In genomic region chr5:143826909-143827514, GRCh38 we compare ENCODE assay signal across 8 cellular contexts. TPM values are rescaled to one million over a fixed set of nuclear protein-coding genes. Genes with fewer than 3 reads are reported as not detected.
A peak's percentile ranks its signal among the peaks of the same experiment; 100 is the strongest.
DNase-seq lines count a peak whose midpoint lies in the region; ATAC-seq and TF ChIP-seq lines count a peak whose summit lies in the region.

No MANE protein-coding gene starts in this region.

- intact Hi-C loops in lower leg skin (cut with DNase I; ENCODE audit: low total_unique reads) = loop anchor here (5.0 to 10.0 kb wide), 3 partner anchors 412 to 902 kb away; no protein-coding TSS in a partner anchor

- H3K9me3 Mint-ChIP-seq in activated T-helper 17 cell treated with anti-CD3 and anti-CD28 coated beads, Interleukin-2, amount 50 U/mL, for 72 hours = no peaks in the 10 kb centered on the region

- ATAC-seq in GM18517 (IDR thresholded peaks at IDR 0.05; ENCODE audit: unreplicated experiment) (peak; percentile 94), GM21619 (IDR thresholded peaks at IDR 0.05; ENCODE audit: unreplicated experiment) (peak; percentile 94), esophagus mucosa (no peak)
- ATAC-seq in activated T-helper 17 cell treated with anti-CD3 and anti-CD28 coated beads, Interleukin-2, amount 50 U/mL, for 72 hours (replicated peaks) = peak; percentile 90

- no peaks in the 10 kb centered on the region for H3K36me3 Mint-ChIP-seq in activated T-helper 17 cell treated with anti-CD3 and anti-CD28 coated beads, Interleukin-2, amount 50 U/mL, for 72 hours (ENCODE audit: low read depth)

- peaks cover 12% of the 10 kb centered on the region for H3K4me1 Mint-ChIP-seq in activated T-helper 17 cell treated with anti-CD3 and anti-CD28 coated beads, Interleukin-2, amount 50 U/mL, for 72 hours

- DNase-seq in LNCaP clone FGC (ENCODE audit: low read depth) (peak; percentile 19), GDM1 (lab: John Stamatoyannopoulos, UW) (no peak), NOMO-1 treated with DMSO at 0.1 percent for 48 hours (lab: John Stamatoyannopoulos, UW; ENCODE audit: unreplicated experiment) (no peak), lower leg skin (ENCODE audit: low spot score in 2 of 2) (no peak)

- WGBS in lower leg skin, 2 donors = 69 to 73% methylated on average over 3 of the region's 3 CpGs

- TF ChIP-seq POLR2A in lower leg skin (IDR thresholded peaks at IDR 0.05) = no peak

- H3K27me3 Mint-ChIP-seq in activated T-helper 17 cell treated with anti-CD3 and anti-CD28 coated beads, Interleukin-2, amount 50 U/mL, for 72 hours = no peaks in the 10 kb centered on the region

- no peak for TF ChIP-seq CTCF in LNCaP clone FGC (IDR thresholded peaks at IDR 0.05; ENCODE audit: control insufficient read depth, extremely low read depth, insufficient read depth)
- no peak for TF ChIP-seq CTCF in lower leg skin (IDR thresholded peaks at IDR 0.05)

- peak overlapping the region; percentile 23 for H3K4me3 Mint-ChIP-seq in activated T-helper 17 cell treated with anti-CD3 and anti-CD28 coated beads, Interleukin-2, amount 50 U/mL, for 72 hours

- H3K27ac Mint-ChIP-seq in activated T-helper 17 cell treated with anti-CD3 and anti-CD28 coated beads, Interleukin-2, amount 50 U/mL, for 72 hours = peak overlapping the region; percentile 73

- H3K4me3 ChIP-seq in LNCaP clone FGC (ENCODE audit: low read depth, low read length) (no peak overlapping the region), lower leg skin (ENCODE audit: low read depth, poor library complexity, severe bottlenecking) (no peak overlapping the region)

RNA-seq across cellular contexts. Expression of gene HMHB1, which starts 15.1 kb away (rescaled TPM):
- total RNA-seq in activated T-helper 17 cell treated with anti-CD3 and anti-CD28 coated beads, Interleukin-2, amount 50 U/mL, for 72 hours = not detected
- total RNA-seq in lower leg skin (not detected), esophagus mucosa (not detected)
